Comparison of ENCODE assay signal across 23 cellular contexts in genomic region chr15:70726753-70727152, GRCh38. TPM values are rescaled to one million over a fixed set of nuclear protein-coding genes. Genes with fewer than 3 reads are reported as not detected.
DNase-seq lines count a peak whose midpoint lies in the region; ATAC-seq and TF ChIP-seq lines count a peak whose summit lies in the region.
"Had no signal": no experiment of that assay in that cellular context is flagged by ENCODE, and none has a peak within 500 bp of the region (broad histone marks: within the 10 kb centered on the region; RNA-seq: fewer than 3 reads in every experiment).

No MANE protein-coding gene starts in this region.

- H4K20me1 ChIP-seq in osteoblast (ENCODE audit: insufficient read depth, low read length) = peaks cover 32% of the 10 kb centered on the region
- H4K20me1 ChIP-seq: BLaER1 treated with 17β-estradiol and CSF1 and Interleukin-3, amounts not matched to agents 10 nM and 100 nM had no signal

- H3K4me2 ChIP-seq in osteoblast (ENCODE audit: insufficient read depth, low read length) = peak overlapping the region; percentile 2
- H3K4me2 ChIP-seq: BLaER1 treated with 17β-estradiol and CSF1 and Interleukin-3, amounts not matched to agents 10 nM and 100 nM had no signal

- H3K27ac ChIP-seq in SK-N-MC (no peak overlapping the region), osteoblast (ENCODE audit: low read depth, low read length) (peak overlapping the region; percentile 19)
- H3K27ac ChIP-seq: BLaER1 treated with 17β-estradiol and CSF1 and Interleukin-3, amounts not matched to agents 10 nM and 100 nM; colonic mucosa; epithelial cell of prostate; Peyer's patch had no signal

- no peak overlapping the region for H2AFZ ChIP-seq in osteoblast (ENCODE audit: low read length)

- TF ChIP-seq CTCF in fibroblast of the aortic adventitia (IDR thresholded peaks at IDR 0.05; ENCODE audit: insufficient read depth, low read length) = no peak
- no peak for TF ChIP-seq CTCF in osteoblast (IDR thresholded peaks at IDR 0.05; ENCODE audit: extremely low read depth, low read depth, low read length)

- DNase-seq in GM03348 (ENCODE audit: low spot score) (peak; percentile 18), SK-N-MC (ENCODE audit: low read depth, low spot score) (no peak), fibroblast of the aortic adventitia (ENCODE audit: low read depth) (peak; percentile 69), osteoblast (ENCODE audit: insufficient read length, low spot score, missing footprints) (peak; percentile 85), islet precursor cell (no peak), AG08395 (ENCODE audit: low spot score) (no peak)
- DNase-seq: activated CD4-positive, alpha-beta memory T cell treated with anti-CD3 and anti-CD28 coated beads for 36 hours; activated naive CD8-positive, alpha-beta T cell treated with anti-CD3 and anti-CD28 coated beads, Interleukin-2, amount 50 U/mL, for 24 hours; activated T-cell treated with anti-CD3 and anti-CD28 coated beads, Interleukin-2, amount 50 U/mL, for 4 hours; colonic mucosa; DMS153; hippocampal formation; left colon; NCI-H1092; NCI-H2107; NCI-H69; Peyer's patch; stimulated activated naive CD4-positive, alpha-beta T cell; trophoblast cell had no signal

- no peaks in the 10 kb centered on the region for H3K36me3 ChIP-seq in SK-N-MC (ENCODE audit: insufficient read depth, low read length)
- H3K36me3 ChIP-seq in osteoblast (ENCODE audit: insufficient read depth, low read length) = no peaks in the 10 kb centered on the region
- H3K36me3 ChIP-seq: BLaER1 treated with 17β-estradiol and CSF1 and Interleukin-3, amounts not matched to agents 10 nM and 100 nM; colonic mucosa; Peyer's patch had no signal

- H3K27me3 ChIP-seq in osteoblast (ENCODE audit: insufficient read depth, low read length) = no peaks in the 10 kb centered on the region
- H3K27me3 ChIP-seq: BLaER1 treated with 17β-estradiol and CSF1 and Interleukin-3, amounts not matched to agents 10 nM and 100 nM; colonic mucosa; Peyer's patch had no signal

- H3K9ac ChIP-seq in SK-N-MC (ENCODE audit: insufficient read length) = peak overlapping the region; percentile 48
- H3K9ac ChIP-seq: BLaER1 treated with 17β-estradiol and CSF1 and Interleukin-3, amounts not matched to agents 10 nM and 100 nM had no signal

- H3K4me1 ChIP-seq in osteoblast (ENCODE audit: insufficient read depth, low read length) = peaks cover 8% of the 10 kb centered on the region
- H3K4me1 ChIP-seq: colonic mucosa had no signal

- H3K4me3 ChIP-seq in SK-N-MC = no peak overlapping the region
- H3K4me3 ChIP-seq in fibroblast of the aortic adventitia (ENCODE audit: low read depth, low read length) = no peak overlapping the region
- no peak overlapping the region for H3K4me3 ChIP-seq in osteoblast (ENCODE audit: insufficient read depth, low read length)
- H3K4me3 ChIP-seq: BLaER1 treated with 17β-estradiol and CSF1 and Interleukin-3, amounts not matched to agents 10 nM and 100 nM; colonic mucosa; Peyer's patch had no signal

- H3K79me2 ChIP-seq in osteoblast (ENCODE audit: insufficient read depth, low read length) = peaks cover 68% of the 10 kb centered on the region

- no peak for ATAC-seq in GM19023 (IDR thresholded peaks at IDR 0.05; ENCODE audit: unreplicated experiment)
- ATAC-seq in HG03175 (IDR thresholded peaks at IDR 0.05; ENCODE audit: unreplicated experiment) = no peak
- ATAC-seq: activated naive CD8-positive, alpha-beta T cell treated with anti-CD3 and anti-CD28 coated beads, Interleukin-2, amount 50 U/mL, for 24 hours; activated T-cell treated with anti-CD3 and anti-CD28 coated beads, Interleukin-2, amount 50 U/mL, for 4 hours; left colon had no signal

- H3K9me3 ChIP-seq in SK-N-MC (ENCODE audit: low read depth, low read length) (no peaks in the 10 kb centered on the region), osteoblast (ENCODE audit: low read depth, low read length) (no peaks in the 10 kb centered on the region)
- H3K9me3 ChIP-seq: colonic mucosa, Peyer's patch had no signal

RNA-seq across cellular contexts. Expression of gene UACA, which starts 36.6 kb away (rescaled TPM):
- 106 and 149 TPM in 2 replicates for total RNA-seq in fibroblast of the aortic adventitia (ENCODE audit: low replicate concordance)
- 158 and 161 TPM in 2 replicates for total RNA-seq in osteoblast

Comparison
In these comparisons a context has a peak if more than half of its experiments do, and no peak if none do; other contexts are left out.
1. DNase-seq: peak in GM03348 (single experiment), fibroblast of the aortic adventitia (single experiment) and osteoblast (single experiment); none in SK-N-MC (single experiment), islet precursor cell (single experiment) and AG08395 (single experiment).